In the genomic region with DNA sequence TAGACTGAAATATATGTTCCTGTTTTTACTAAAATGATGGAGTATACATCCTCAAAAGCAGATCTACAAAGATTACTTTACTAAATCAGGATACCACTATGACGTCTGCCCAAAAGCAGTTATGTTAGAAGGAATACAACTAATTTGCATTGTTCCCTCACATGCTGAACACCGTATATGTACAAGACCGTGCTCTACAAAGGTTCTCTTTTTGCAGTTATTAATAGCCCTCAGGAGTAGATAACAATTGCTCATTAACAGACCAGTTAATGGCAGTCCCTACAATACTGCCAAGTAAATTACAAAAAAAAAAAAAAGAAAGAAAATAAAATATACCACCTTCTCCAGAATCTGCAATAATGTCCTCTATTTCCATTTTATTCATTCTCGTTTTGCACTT, we compare ENCODE assay signal across 18 cellular contexts.
DNase-seq lines count a peak whose midpoint lies in the region; TF ChIP-seq lines count a peak whose summit lies in the region.
"Had no signal": no experiment of that assay in that cellular context is flagged by ENCODE, and none has a peak within 500 bp of the region (broad histone marks: within the 10 kb centered on the region; RNA-seq: fewer than 3 reads in every experiment).

No MANE protein-coding gene starts in this region.

- H3K9me3 Mint-ChIP-seq in activated naive CD4-positive, alpha-beta T cell treated with anti-CD3 and anti-CD28 coated beads for 36 hours, result no peaks in the 10 kb centered on the region
- H3K9me3 Mint-ChIP-seq: CD4-positive, alpha-beta T cell had no signal

- peaks cover 33% of the 10 kb centered on the region for H3K79me2 ChIP-seq in mammary epithelial cell (ENCODE audit: insufficient read depth, low read length)

- H3K4me3 Mint-ChIP-seq in activated naive CD4-positive, alpha-beta T cell treated with anti-CD3 and anti-CD28 coated beads for 36 hours, result no peak overlapping the region
- H3K4me3 Mint-ChIP-seq: CD4-positive, alpha-beta T cell; IgD-negative memory B cell had no signal

- no peaks in the 10 kb centered on the region for H3K27me3 Mint-ChIP-seq in activated naive CD4-positive, alpha-beta T cell treated with anti-CD3 and anti-CD28 coated beads for 36 hours (ENCODE audit: low read depth)
- H3K27me3 Mint-ChIP-seq: CD4-positive, alpha-beta T cell; IgD-negative memory B cell had no signal

- H3K36me3 ChIP-seq in HEK293 (ENCODE audit: control insufficient read depth in 2 of 2, insufficient read depth in 1 of 2, low read length in 2 of 2), result no peaks in the 10 kb centered on the region
- H3K36me3 ChIP-seq in mammary epithelial cell (ENCODE audit: insufficient read depth, low read length), result peaks cover 11% of the 10 kb centered on the region
- H3K36me3 ChIP-seq in rectal smooth muscle tissue (ENCODE audit: control insufficient read depth, insufficient read depth, low read length), result no peaks in the 10 kb centered on the region
- H3K36me3 ChIP-seq: BE2C, SJSA1 had no signal

- TF ChIP-seq CTCF in HEK293 (tag by site-specific recombination; IDR thresholded peaks at IDR 0.05) (no peak), mammary epithelial cell (conservative IDR thresholded peaks at IDR 0.05 in 1 of 2, IDR thresholded peaks at IDR 0.05 in 1 of 2; ENCODE audit: extremely low read depth in 1 of 2, insufficient read depth in 1 of 2, low read depth in 1 of 2, low read length in 2 of 2) (no peak), lower leg skin (IDR thresholded peaks at IDR 0.05) (no peak)

- no peaks in the 10 kb centered on the region for H3K9me3 ChIP-seq in HEK293 (ENCODE audit: control insufficient read depth, insufficient read depth, low read depth, low read length)
- H3K9me3 ChIP-seq in mammary epithelial cell (replicated peaks; ENCODE audit: insufficient read depth, low read length), result no peaks in the 10 kb centered on the region
- H3K9me3 ChIP-seq: BE2C, SJSA1 had no signal

- H3K9ac ChIP-seq in mammary epithelial cell (ENCODE audit: insufficient read depth, low read length) (no peak overlapping the region), rectal smooth muscle tissue (ENCODE audit: low read length) (no peak overlapping the region)

- H3K27ac ChIP-seq in HEK293 (ENCODE audit: extremely low read depth, low read depth, low read length) (no peak overlapping the region), mammary epithelial cell (ENCODE audit: insufficient read depth, low read depth, low read length) (no peak overlapping the region), rectal smooth muscle tissue (ENCODE audit: low read depth, low read length) (peak overlapping the region; percentile 57)
- H3K27ac ChIP-seq: SJSA1 had no signal

- intact Hi-C loops in mammary epithelial cell (cut with micrococcal nuclease), result no loop called here
- intact Hi-C loops in activated naive CD4-positive, alpha-beta T cell treated with anti-CD3 and anti-CD28 coated beads for 36 hours (cut with micrococcal nuclease), result no loop called here
- intact Hi-C loops in lower leg skin (cut with DNase I; ENCODE audit: low total_unique reads), result no loop called here

- CTCF ChIA-PET in HEK293 (lab: Yijun Ruan, JAX), result interaction anchor here (0.6 to 0.7 kb wide), 2 partner anchors 16 to 652 kb away, joined by 4 read pairs; no protein-coding TSS in a partner anchor
- CTCF ChIA-PET in mammary epithelial cell (lab: Charles Lee; ENCODE audit: low non-redundant PET), result no interaction called here
- CTCF ChIA-PET in activated naive CD4-positive, alpha-beta T cell treated with anti-CD3 and anti-CD28 coated beads for 36 hours (lab: Charles Lee), result no interaction called here

- dilution Hi-C loops in mammary epithelial cell (cut with HindIII; ENCODE audit: low sequenced_read_pairs), result no loop called here

- POLR2A ChIA-PET in HEK293 (lab: Yijun Ruan, JAX), result no interaction called here

- in situ Hi-C loops in mammary epithelial cell (cut with MboI; ENCODE audit: low sequenced_read_pairs in 2 of 2), result no loop called here

- H3K4me3 ChIP-seq in HEK293 (ENCODE audit: low read depth, low read length) (no peak overlapping the region), mammary epithelial cell (replicated peaks in 1 of 3; ENCODE audit: insufficient read depth in 1 of 3, low read depth in 2 of 3, low read length in 3 of 3) (no peak overlapping the region), rectal smooth muscle tissue (ENCODE audit: low read length) (no peak overlapping the region), lower leg skin (ENCODE audit: low read depth, poor library complexity, severe bottlenecking) (no peak overlapping the region)
- H3K4me3 ChIP-seq: SJSA1 had no signal

- no peaks in the 10 kb centered on the region for H3K4me1 Mint-ChIP-seq in activated naive CD4-positive, alpha-beta T cell treated with anti-CD3 and anti-CD28 coated beads for 36 hours (ENCODE audit: low read depth)
- H3K4me1 Mint-ChIP-seq: IgD-negative memory B cell had no signal

- no peak overlapping the region for H2AFZ ChIP-seq in mammary epithelial cell (ENCODE audit: low read depth, low read length)

- no peak for TF ChIP-seq POLR2A in lower leg skin (IDR thresholded peaks at IDR 0.05)

- H3K4me2 ChIP-seq in mammary epithelial cell (ENCODE audit: insufficient read depth, low read depth, low read length), result peak overlapping the region; percentile 10

- H3K36me3 Mint-ChIP-seq in activated naive CD4-positive, alpha-beta T cell treated with anti-CD3 and anti-CD28 coated beads for 36 hours (ENCODE audit: low read depth), result no peaks in the 10 kb centered on the region
- H3K36me3 Mint-ChIP-seq: IgD-negative memory B cell had no signal

- peak; percentile 58 for DNase-seq in NCI-H526 treated with DMSO at 0.1 percent for 48 hours (lab: John Stamatoyannopoulos, UW)
- no peak for DNase-seq in mammary epithelial cell
- no peak for DNase-seq in activated naive CD4-positive, alpha-beta T cell treated with anti-CD3 and anti-CD28 coated beads for 36 hours
- DNase-seq in COLO829 (ENCODE audit: low spot score), result no peak
- no peak for DNase-seq in lower leg skin (ENCODE audit: low spot score in 2 of 2)
- DNase-seq: BE2C; Calu3; CD4-positive, alpha-beta T cell; DMS79; Kasumi-1; NCI-H1436; NCI-H2029; NCI-H2171 treated with DMSO at 0.1 percent for 48 hours; OCI-M1 had no signal

- H3K4me1 ChIP-seq in HEK293 (ENCODE audit: control insufficient read depth, insufficient read depth, low read length) (peaks cover 51% of the 10 kb centered on the region), mammary epithelial cell (ENCODE audit: insufficient read depth, low read length) (peaks cover 56% of the 10 kb centered on the region), rectal smooth muscle tissue (ENCODE audit: control insufficient read depth, insufficient read depth, low read length) (peaks cover 37% of the 10 kb centered on the region)

- BruUV-seq in mammary epithelial cell (replicated peaks; lab: Mats Ljungman, UMichigan), result no TSS peak

- no peak overlapping the region for H3K27ac Mint-ChIP-seq in activated naive CD4-positive, alpha-beta T cell treated with anti-CD3 and anti-CD28 coated beads for 36 hours
- H3K27ac Mint-ChIP-seq: CD4-positive, alpha-beta T cell; IgD-negative memory B cell had no signal

- no peaks in the 10 kb centered on the region for H4K20me1 ChIP-seq in mammary epithelial cell (ENCODE audit: insufficient read depth, low read length)

- WGBS in mammary epithelial cell (ENCODE audit: low coverage, missing lambda C conversion rate), result 73% methylated on average over 4 of the region's 4 CpGs
- WGBS in lower leg skin, 2 donors, result 60 to 64% methylated on average over 4 of the region's 4 CpGs

- H3K27me3 ChIP-seq in mammary epithelial cell (ENCODE audit: insufficient read depth, low read length) (no peaks in the 10 kb centered on the region), rectal smooth muscle tissue (ENCODE audit: control insufficient read depth, insufficient read depth, low read length) (no peaks in the 10 kb centered on the region)
- H3K27me3 ChIP-seq: BE2C, SJSA1 had no signal

TF ChIP-seq in HEK293, 187 proteins besides CTCF, POLR2A, EP300 and RAD21:
- no peak for TF ChIP-seq HOXA7 (CRISPR knock-in tag; IDR thresholded peaks at IDR 0.05; ENCODE audit: borderline replicate concordance)
- no peak for TF ChIP-seq ZFP37 (tag by site-specific recombination; IDR thresholded peaks at IDR 0.05)
- TF ChIP-seq, protein P1, sequence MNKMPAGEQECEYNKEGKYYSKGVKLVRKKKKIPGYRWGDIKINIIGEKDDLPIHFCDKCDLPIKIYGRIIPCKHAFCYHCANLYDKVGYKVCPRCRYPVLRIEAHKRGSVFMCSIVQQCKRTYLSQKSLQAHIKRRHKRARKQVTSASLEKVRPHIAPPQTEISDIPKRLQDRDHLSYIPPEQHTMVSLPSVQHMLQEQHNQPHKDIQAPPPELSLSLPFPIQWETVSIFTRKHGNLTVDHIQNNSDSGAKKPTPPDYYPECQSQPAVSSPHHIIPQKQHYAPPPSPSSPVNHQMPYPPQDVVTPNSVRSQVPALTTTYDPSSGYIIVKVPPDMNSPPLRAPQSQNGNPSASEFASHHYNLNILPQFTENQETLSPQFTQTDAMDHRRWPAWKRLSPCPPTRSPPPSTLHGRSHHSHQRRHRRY (tag by site-specific recombination; IDR thresholded peaks at IDR 0.05), result no peak
- no peak for TF ChIP-seq OSR2 (tag by site-specific recombination; IDR thresholded peaks at IDR 0.05)
- no peak for TF ChIP-seq KLF1 (tag by site-specific recombination; IDR thresholded peaks at IDR 0.05)
- no peak for TF ChIP-seq ZNF544 (tag by site-specific recombination; IDR thresholded peaks at IDR 0.05)
- 0 out of 2 replicates have a peak, but pooled peaks have one; percentile 33 for TF ChIP-seq ZNF600 (tag by site-specific recombination; IDR thresholded peaks at IDR 0.05)
